ENCODE assay signal across 8 cellular contexts in the genomic region with DNA sequence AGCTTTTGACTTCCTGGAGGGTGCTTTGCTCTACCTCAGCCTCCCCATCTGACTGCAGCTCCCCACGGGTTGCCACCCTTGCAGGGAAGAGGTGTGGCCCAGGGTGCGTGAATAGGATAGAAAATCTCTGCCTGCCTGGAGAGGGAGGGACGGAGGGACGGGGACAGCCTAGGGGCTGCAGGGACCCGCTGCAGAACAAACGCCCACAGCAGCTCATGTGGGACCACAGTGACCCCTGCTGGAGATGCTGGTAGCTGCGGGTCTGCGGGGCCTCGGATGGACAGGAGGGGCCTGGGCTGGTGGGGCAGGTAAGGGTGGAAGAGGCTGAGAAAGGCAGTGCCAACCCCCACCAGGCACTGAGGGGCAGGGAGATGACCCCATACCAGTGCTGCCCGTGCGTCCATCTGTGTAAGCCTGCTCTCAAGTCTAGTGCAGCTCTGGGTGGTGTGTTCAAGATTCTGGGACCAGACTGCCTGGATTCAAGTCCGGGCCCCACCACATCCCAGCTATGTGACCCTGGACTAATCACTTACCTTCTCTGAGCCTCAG. TPM values are rescaled to one million over a fixed set of nuclear protein-coding genes. Genes with fewer than 3 reads are reported as not detected.
DNase-seq lines count a peak whose midpoint lies in the region; ATAC-seq and TF ChIP-seq lines count a peak whose summit lies in the region.

No MANE protein-coding gene starts in this region.

- DNase-seq in DND-41 (peak; percentile 73), Kasumi-1 (lab: John Stamatoyannopoulos, UW) (peak; percentile 45 to 62), T-cell (peak; percentile 11 to 68 (median 54)), left ventricle myocardium inferior (peak; percentile 67), sciatic nerve (ENCODE audit: low spot score) (peak; percentile 84)
- peak; percentile 77 for DNase-seq in activated naive CD8-positive, alpha-beta T cell treated with anti-CD3 and anti-CD28 coated beads, Interleukin-2, amount 50 U/mL, for 24 hours

- H3K4me1 ChIP-seq in DND-41 (ENCODE audit: insufficient read depth, low read length) (peaks cover 4% of the 10 kb centered on the region; the same call in 1 of the 2 replicates), left ventricle myocardium inferior (peaks cover 7% of the 10 kb centered on the region)

- CTCF ChIA-PET in T-cell (lab: Charles Lee): interaction anchor here in 1 of 2 donors (0.5 to 3.2 kb wide), 11 partner anchors 10 to 165 kb away, joined by 3 to 21 read pairs (median 6); no protein-coding TSS in a partner anchor

- H3K79me2 ChIP-seq in DND-41 (ENCODE audit: insufficient read depth, low read length): no peaks in the 10 kb centered on the region

- H3K4me3 Mint-ChIP-seq in T-cell: no peak overlapping the region
- no peak overlapping the region for H3K4me3 Mint-ChIP-seq in activated naive CD8-positive, alpha-beta T cell treated with anti-CD3 and anti-CD28 coated beads, Interleukin-2, amount 50 U/mL, for 24 hours

- no peak overlapping the region for H3K4me3 ChIP-seq in DND-41 (ENCODE audit: low read depth in 1 of 2, low read length in 2 of 2)
- H3K4me3 ChIP-seq in left ventricle myocardium inferior: no peak overlapping the region

- TF ChIP-seq CTCF in DND-41 (IDR thresholded peaks at IDR 0.05; ENCODE audit: borderline replicate concordance, extremely low read depth, low read length, poor library complexity, severe bottlenecking): peak; percentile 97
- peak; percentile 94 for TF ChIP-seq CTCF in left ventricle myocardium inferior (IDR thresholded peaks at IDR 0.05; ENCODE audit: borderline replicate concordance)

- no peak overlapping the region for H3K27ac Mint-ChIP-seq in T-cell
- H3K27ac Mint-ChIP-seq in activated naive CD8-positive, alpha-beta T cell treated with anti-CD3 and anti-CD28 coated beads, Interleukin-2, amount 50 U/mL, for 24 hours: no peak overlapping the region

- H3K4me1 Mint-ChIP-seq in T-cell: peaks cover 0 to 6% (median 5%) of the 10 kb centered on the region in 3 donors
- H3K4me1 Mint-ChIP-seq in activated naive CD8-positive, alpha-beta T cell treated with anti-CD3 and anti-CD28 coated beads, Interleukin-2, amount 50 U/mL, for 24 hours: no peaks in the 10 kb centered on the region

- H3K36me3 ChIP-seq in DND-41 (ENCODE audit: insufficient read depth, low read length) (no peaks in the 10 kb centered on the region), left ventricle myocardium inferior (no peaks in the 10 kb centered on the region)

- no peak overlapping the region for H2AFZ ChIP-seq in DND-41 (ENCODE audit: low read depth, low read length)

- peak overlapping the region; percentile 47 for H3K4me2 ChIP-seq in DND-41 (ENCODE audit: insufficient read depth, low read length)

- peak; percentile 87 for ATAC-seq in DND-41 (ENCODE audit: insufficient read depth, low read depth)
- ATAC-seq in T-cell (replicated peaks in 1 of 4): peak; percentile 52 to 80 (median 64)
- peak; percentile 47 for ATAC-seq in activated naive CD8-positive, alpha-beta T cell treated with anti-CD3 and anti-CD28 coated beads, Interleukin-2, amount 50 U/mL, for 24 hours
- ATAC-seq in sciatic nerve: peak; percentile 73
- ATAC-seq in HG03108 (IDR thresholded peaks at IDR 0.05; ENCODE audit: unreplicated experiment): no peak
- no peak for ATAC-seq in HG03457 (IDR thresholded peaks at IDR 0.05; ENCODE audit: unreplicated experiment)

- POLR2A ChIA-PET in T-cell (lab: Charles Lee): no interaction called here

- peaks cover 30% of the 10 kb centered on the region for H4K20me1 ChIP-seq in DND-41 (ENCODE audit: insufficient read depth, low read length)

- intact Hi-C loops in left ventricle myocardium inferior (cut with micrococcal nuclease) (loop anchor here (5.0 kb wide), 1 partner anchor 164 kb away; no protein-coding TSS in a partner anchor), sciatic nerve (cut with DNase I) (loop anchor here (10.0 kb wide), 1 partner anchor 194 kb away; no protein-coding TSS in a partner anchor)

- H3K36me3 Mint-ChIP-seq in T-cell: no peaks in the 10 kb centered on the region
- H3K36me3 Mint-ChIP-seq in activated naive CD8-positive, alpha-beta T cell treated with anti-CD3 and anti-CD28 coated beads, Interleukin-2, amount 50 U/mL, for 24 hours (ENCODE audit: low read depth): no peaks in the 10 kb centered on the region

- H3K27me3 Mint-ChIP-seq in T-cell: peaks cover 2 to 3% of the 10 kb centered on the region in 2 donors
- peaks cover 8% of the 10 kb centered on the region for H3K27me3 Mint-ChIP-seq in activated naive CD8-positive, alpha-beta T cell treated with anti-CD3 and anti-CD28 coated beads, Interleukin-2, amount 50 U/mL, for 24 hours

- H3K27ac ChIP-seq in DND-41 (ENCODE audit: low read length) (no peak overlapping the region), left ventricle myocardium inferior (replicated peaks) (peak overlapping the region; percentile 12)

- no peaks in the 10 kb centered on the region for H3K9me3 Mint-ChIP-seq in T-cell
- no peaks in the 10 kb centered on the region for H3K9me3 Mint-ChIP-seq in activated naive CD8-positive, alpha-beta T cell treated with anti-CD3 and anti-CD28 coated beads, Interleukin-2, amount 50 U/mL, for 24 hours

- H3K27me3 ChIP-seq in DND-41 (ENCODE audit: insufficient read depth, low read length, poor library complexity) (peaks cover 25% of the 10 kb centered on the region), left ventricle myocardium inferior (ENCODE audit: low read depth) (no peaks in the 10 kb centered on the region)

- H3K9me3 ChIP-seq in DND-41 (ENCODE audit: insufficient read depth, low read length, severe bottlenecking) (no peaks in the 10 kb centered on the region), left ventricle myocardium inferior (replicated peaks) (no peaks in the 10 kb centered on the region)

- H3K9ac ChIP-seq in DND-41 (ENCODE audit: low read depth, low read length): no peak overlapping the region

RNA-seq across cellular contexts. Expression of a gene that starts 39.4 kb away (rescaled TPM):
- not detected for total RNA-seq in T-cell
- 7.1 TPM for total RNA-seq in left ventricle myocardium inferior
- total RNA-seq in sciatic nerve: 56.0 TPM

RNA-seq across cellular contexts. Expression of a gene that starts 56.0 kb away (rescaled TPM):
- total RNA-seq in T-cell: 1 to 10 TPM in 2 of 5 donors, under 1 TPM in 1, not detected in 2; 0.62 to 1.8 (median 1.2) TPM
- 846 TPM for total RNA-seq in left ventricle myocardium inferior
- total RNA-seq in sciatic nerve: 70.3 TPM

Comparison
In these comparisons a context has a peak if more than half of its experiments do, and no peak if none do; other contexts are left out.
1. ATAC-seq: peak in DND-41 (single experiment), T-cell (4 of 4), activated naive CD8-positive, alpha-beta T cell treated with anti-CD3 and anti-CD28 coated beads, Interleukin-2, amount 50 U/mL, for 24 hours (single experiment) and sciatic nerve (single experiment); none in HG03108 (single experiment) and HG03457 (single experiment).
2. RNA of a gene that starts 56.0 kb away (total RNA-seq): 846 TPM in left ventricle myocardium inferior (single experiment) and 70.3 TPM in sciatic nerve (single experiment); 0.62 to 1.8 TPM in T-cell; every median in the first group is over 10 times any median in the second.
3. Peak in every context shown above with its lines, with median percentiles within 50 percentile points of each other: DNase-seq.